In genomic region chr15:70722266-70723123, GRCh38 we compare ENCODE assay signal across 8 cellular contexts. TPM values are rescaled to one million over a fixed set of nuclear protein-coding genes. Genes with fewer than 3 reads are reported as not detected.
DNase-seq lines count a peak whose midpoint lies in the region; ATAC-seq, FAIRE-seq and TF ChIP-seq lines count a peak whose summit lies in the region.

No MANE protein-coding gene starts in this region.

- peaks cover 0 to 4% (median 0%) of the 10 kb centered on the region in 7 donors for H3K4me1 Mint-ChIP-seq in naive thymus-derived CD4-positive, alpha-beta T cell

- no peaks in the 10 kb centered on the region for H3K36me3 Mint-ChIP-seq in naive thymus-derived CD4-positive, alpha-beta T cell

- intact Hi-C loops in naive thymus-derived CD4-positive, alpha-beta T cell (cut with micrococcal nuclease), result loop anchor here (1.0 to 10.0 kb wide), 4 partner anchors 43 to 1248 kb away; no protein-coding TSS in a partner anchor

- H3K27me3 ChIP-seq in naive thymus-derived CD4-positive, alpha-beta T cell (ENCODE audit: control insufficient read depth in 2 of 2, insufficient read depth in 2 of 2, low read length in 2 of 2), result peaks cover 0 to 10% of the 10 kb centered on the region in 2 donors

- ATAC-seq in naive thymus-derived CD4-positive, alpha-beta T cell, result no peak
- ATAC-seq in HG03025 (IDR thresholded peaks at IDR 0.05; ENCODE audit: low FRiP score, unreplicated experiment) (no peak), HG03342 (IDR thresholded peaks at IDR 0.05; ENCODE audit: unreplicated experiment) (no peak)

- peaks cover 0 to 38% (median 12%) of the 10 kb centered on the region in 5 donors for H3K27me3 Mint-ChIP-seq in naive thymus-derived CD4-positive, alpha-beta T cell

- H3K36me3 ChIP-seq in naive thymus-derived CD4-positive, alpha-beta T cell (ENCODE audit: control insufficient read depth in 2 of 3, insufficient read depth in 3 of 3, low read length in 3 of 3), result no peaks in the 10 kb centered on the region

- no peak overlapping the region for H3K27ac Mint-ChIP-seq in naive thymus-derived CD4-positive, alpha-beta T cell

- CTCF ChIA-PET in naive thymus-derived CD4-positive, alpha-beta T cell (lab: Charles Lee), result interaction anchor here (0.6 to 1.6 kb wide), 16 partner anchors 10 to 1247 kb away, joined by 3 to 31 read pairs (median 5); no protein-coding TSS in a partner anchor

- POLR2A ChIA-PET in naive thymus-derived CD4-positive, alpha-beta T cell (lab: Charles Lee), result interaction anchor here (0.6 to 0.9 kb wide), 2 partner anchors 49 to 100 kb away, joined by 3 to 5 read pairs; no protein-coding TSS in a partner anchor

- no peak for FAIRE-seq in GM12892 (lab: Jason Lieb, UNC)

- H3K4me3 ChIP-seq in naive thymus-derived CD4-positive, alpha-beta T cell (ENCODE audit: low read length), result no peak overlapping the region

- no peak for TF ChIP-seq POLR2A in GM12892 (IDR thresholded peaks at IDR 0.05; ENCODE audit: low read depth, low read length)

- no peak overlapping the region for H3K4me3 Mint-ChIP-seq in naive thymus-derived CD4-positive, alpha-beta T cell

- no peak overlapping the region for H3K27ac ChIP-seq in naive thymus-derived CD4-positive, alpha-beta T cell (ENCODE audit: low read depth, low read length)

- no peaks in the 10 kb centered on the region for H3K9me3 Mint-ChIP-seq in naive thymus-derived CD4-positive, alpha-beta T cell

- in situ Hi-C loops in ACHN (cut with HindIII; ENCODE audit: low pct_ligation_motif_present, low pct_unique_long_range_greater_than_20kb, low sequenced_read_pairs), result no loop called here

- no peaks in the 10 kb centered on the region for H3K4me1 ChIP-seq in naive thymus-derived CD4-positive, alpha-beta T cell (ENCODE audit: control insufficient read depth in 2 of 2, insufficient read depth in 2 of 2, low read length in 2 of 2)

- no peaks in the 10 kb centered on the region for H3K9me3 ChIP-seq in naive thymus-derived CD4-positive, alpha-beta T cell (ENCODE audit: control insufficient read depth in 2 of 3, low read length in 3 of 3)

- DNase-seq in ACHN (peak; percentile 62), GM12892 (ENCODE audit: insufficient read length) (peak; percentile 8), NCI-H82 (lab: John Stamatoyannopoulos, UW) (peak; percentile 61), dedifferentiated amniotic fluid mesenchymal stem cell (ENCODE audit: extremely low spot score) (peak; percentile 63), NCI-H2029 treated with DMSO at 0.1 percent for 48 hours (lab: John Stamatoyannopoulos, UW) (no peak)
- DNase-seq in naive thymus-derived CD4-positive, alpha-beta T cell, result peak in 6 of 9 donors; percentile 2 to 42 (median 32)

RNA-seq across cellular contexts. Expression of gene UACA, which starts 40.9 kb away (rescaled TPM):
- polyA plus RNA-seq in GM12892 (2012; ENCODE audit: missing spikeins), result 3.2 TPM
- 1 to 10 TPM in 2 of 5 experiments, under 1 TPM in 3; 0.14 to 2.1 (median 0.46) TPM for total RNA-seq in naive thymus-derived CD4-positive, alpha-beta T cell
- polyA plus RNA-seq in naive thymus-derived CD4-positive, alpha-beta T cell, result under 1 TPM in 1 of 2 donors, not detected in 1; 0.38 TPM
